Comparison of ENCODE assay signal across 24 cellular contexts in genomic region chr19:41019346-41019745, GRCh38. TPM values are rescaled to one million over a fixed set of nuclear protein-coding genes. Genes with fewer than 3 reads are reported as not detected.
A peak's percentile ranks its signal among the peaks of the same experiment; 100 is the strongest.
DNase-seq lines count a peak whose midpoint lies in the region; ATAC-seq and TF ChIP-seq lines count a peak whose summit lies in the region.
"Had no signal": no experiment of that assay in that cellular context is flagged by ENCODE, and none has a peak within 500 bp of the region (broad histone marks: within the 10 kb centered on the region; RNA-seq: fewer than 3 reads in every experiment).

No MANE protein-coding gene starts in this region.

- no peak overlapping the region for H3K4me3 Mint-ChIP-seq in activated CD8-positive, alpha-beta memory T cell treated with anti-CD3 and anti-CD28 coated beads, Interleukin-2, amount 10 ng/mL, durations not matched to agents 7 days and 5 days
- H3K4me3 Mint-ChIP-seq: CD14-positive monocyte; CD4-positive, alpha-beta T cell; CD8-positive, alpha-beta memory T cell; GM23338; HFFc6 had no signal

- no peaks in the 10 kb centered on the region for H3K36me3 Mint-ChIP-seq in activated CD8-positive, alpha-beta memory T cell treated with anti-CD3 and anti-CD28 coated beads, Interleukin-2, amount 10 ng/mL, durations not matched to agents 7 days and 5 days
- H3K36me3 Mint-ChIP-seq: CD14-positive monocyte had no signal

- H3K9me3 ChIP-seq in esophagus muscularis mucosa = no peaks in the 10 kb centered on the region
- no peaks in the 10 kb centered on the region for H3K9me3 ChIP-seq in osteoblast (ENCODE audit: low read depth, low read length)
- H3K9me3 ChIP-seq: BE2C; BLaER1 treated with 17β-estradiol and CSF1 and Interleukin-3, amounts not matched to agents 10 nM and 100 nM; HAP-1 had no signal

- 58% methylated on average over 5 of the region's 5 CpGs for WGBS in esophagus muscularis mucosa

- H2AFZ ChIP-seq in osteoblast (ENCODE audit: low read length) = no peak overlapping the region
- H2AFZ ChIP-seq: GM23338 had no signal

- H3K4me3 ChIP-seq in coronary artery (no peak overlapping the region), esophagus muscularis mucosa (no peak overlapping the region), osteoblast (ENCODE audit: insufficient read depth, low read length) (no peak overlapping the region)
- H3K4me3 ChIP-seq: BLaER1 treated with 17β-estradiol and CSF1 and Interleukin-3, amounts not matched to agents 10 nM and 100 nM; GM23338; HAP-1 had no signal

- H3K27me3 ChIP-seq in esophagus muscularis mucosa = peaks cover 0 to 37% (median 2%) of the 10 kb centered on the region in 4 donors
- no peaks in the 10 kb centered on the region for H3K27me3 ChIP-seq in osteoblast (ENCODE audit: insufficient read depth, low read length)
- H3K27me3 ChIP-seq: BLaER1 treated with 17β-estradiol and CSF1 and Interleukin-3, amounts not matched to agents 10 nM and 100 nM had no signal

- H3K27me3 Mint-ChIP-seq in activated CD8-positive, alpha-beta memory T cell treated with anti-CD3 and anti-CD28 coated beads, Interleukin-2, amount 10 ng/mL, durations not matched to agents 7 days and 5 days = peaks cover 16% of the 10 kb centered on the region

- H4K20me1 ChIP-seq in osteoblast (ENCODE audit: insufficient read depth, low read length) = no peaks in the 10 kb centered on the region
- H4K20me1 ChIP-seq: BLaER1 treated with 17β-estradiol and CSF1 and Interleukin-3, amounts not matched to agents 10 nM and 100 nM had no signal

- no peaks in the 10 kb centered on the region for H3K36me3 ChIP-seq in esophagus muscularis mucosa
- H3K36me3 ChIP-seq in osteoblast (ENCODE audit: insufficient read depth, low read length) = no peaks in the 10 kb centered on the region
- H3K36me3 ChIP-seq: BE2C; BLaER1 treated with 17β-estradiol and CSF1 and Interleukin-3, amounts not matched to agents 10 nM and 100 nM; HAP-1 had no signal

- TF ChIP-seq EP300 in esophagus muscularis mucosa (IDR thresholded peaks at IDR 0.05) = no peak

- peak; percentile 5 for DNase-seq in activated CD8-positive, alpha-beta memory T cell treated with anti-CD3 and anti-CD28 coated beads for 24 hours
- DNase-seq in activated CD8-positive, alpha-beta memory T cell treated with anti-CD3 and anti-CD28 coated beads, Interleukin-2, amount 10 ng/mL, durations not matched to agents 7 days and 5 days = no peak
- DNase-seq in coronary artery (ENCODE audit: low spot score) (peak; percentile 28), esophagus muscularis mucosa (ENCODE audit: extremely low spot score) (peak; percentile 80), osteoblast (ENCODE audit: insufficient read length, low spot score, missing footprints) (peak; percentile 2)
- DNase-seq in activated effector memory CD4-positive, alpha-beta T cell treated with anti-CD3 and anti-CD28 coated beads, Interleukin-2, amount 50 U/mL, for 16 hours = no peak
- DNase-seq: ACHN; AML-193; BE2C; CD4-positive, alpha-beta T cell; CD8-positive, alpha-beta memory T cell; DMS 273 treated with DMSO at 0.1 percent for 48 hours; DMS79 treated with DMSO at 0.1 percent for 48 hours; GF-D8; HFFc6 had no signal

- intact Hi-C loops in esophagus muscularis mucosa (cut with DNase I) = no loop called here

- no peak overlapping the region for H3K4me2 ChIP-seq in osteoblast (ENCODE audit: insufficient read depth, low read length)
- H3K4me2 ChIP-seq: BLaER1 treated with 17β-estradiol and CSF1 and Interleukin-3, amounts not matched to agents 10 nM and 100 nM; GM23338 had no signal

- no peak for TF ChIP-seq CTCF in coronary artery (IDR thresholded peaks at IDR 0.05)
- no peak for TF ChIP-seq CTCF in esophagus muscularis mucosa (IDR thresholded peaks at IDR 0.05)
- no peak for TF ChIP-seq CTCF in osteoblast (IDR thresholded peaks at IDR 0.05; ENCODE audit: extremely low read depth, low read depth, low read length)

- H3K4me1 ChIP-seq in esophagus muscularis mucosa (no peaks in the 10 kb centered on the region), osteoblast (ENCODE audit: insufficient read depth, low read length) (no peaks in the 10 kb centered on the region)
- H3K4me1 ChIP-seq: BE2C, HAP-1 had no signal

- no peak overlapping the region for H3K27ac Mint-ChIP-seq in activated CD8-positive, alpha-beta memory T cell treated with anti-CD3 and anti-CD28 coated beads, Interleukin-2, amount 10 ng/mL, durations not matched to agents 7 days and 5 days
- H3K27ac Mint-ChIP-seq: CD14-positive monocyte; CD4-positive, alpha-beta T cell; GM23338; HFFc6 had no signal

- H3K27ac ChIP-seq in coronary artery (no peak overlapping the region), esophagus muscularis mucosa (replicated peaks in 1 of 4) (no peak overlapping the region), osteoblast (ENCODE audit: low read depth, low read length) (no peak overlapping the region)
- H3K27ac ChIP-seq: 22Rv1; BLaER1 treated with 17β-estradiol and CSF1 and Interleukin-3, amounts not matched to agents 10 nM and 100 nM had no signal

- H3K4me1 Mint-ChIP-seq in activated CD8-positive, alpha-beta memory T cell treated with anti-CD3 and anti-CD28 coated beads, Interleukin-2, amount 10 ng/mL, durations not matched to agents 7 days and 5 days = peaks cover 3% of the 10 kb centered on the region
- H3K4me1 Mint-ChIP-seq: GM23338 had no signal

- no peak for TF ChIP-seq POLR2A in esophagus muscularis mucosa (IDR thresholded peaks at IDR 0.05; ENCODE audit: low read depth)

- CTCF ChIA-PET in activated CD8-positive, alpha-beta memory T cell treated with anti-CD3 and anti-CD28 coated beads, Interleukin-2, amount 10 ng/mL, durations not matched to agents 7 days and 5 days (lab: Charles Lee) = no interaction called here

- H3K79me2 ChIP-seq in osteoblast (ENCODE audit: insufficient read depth, low read length) = no peaks in the 10 kb centered on the region

- H3K9me3 Mint-ChIP-seq in activated CD8-positive, alpha-beta memory T cell treated with anti-CD3 and anti-CD28 coated beads, Interleukin-2, amount 10 ng/mL, durations not matched to agents 7 days and 5 days (ENCODE audit: low read depth) = no peaks in the 10 kb centered on the region
- H3K9me3 Mint-ChIP-seq: CD4-positive, alpha-beta T cell; CD8-positive, alpha-beta memory T cell; GM23338; HFFc6 had no signal

- ATAC-seq in activated CD8-positive, alpha-beta memory T cell treated with anti-CD3 and anti-CD28 coated beads, Interleukin-2, amount 10 ng/mL, durations not matched to agents 7 days and 5 days = no peak
- ATAC-seq in HG03460 (IDR thresholded peaks at IDR 0.05; ENCODE audit: unreplicated experiment) (no peak), HG03108 (IDR thresholded peaks at IDR 0.05; ENCODE audit: unreplicated experiment) (no peak)
- ATAC-seq: GM23338 had no signal

RNA-seq across cellular contexts. Expression of gene CYP2B6, which starts 28.3 kb away (rescaled TPM):
- not detected for total RNA-seq in activated CD8-positive, alpha-beta memory T cell treated with anti-CD3 and anti-CD28 coated beads, Interleukin-2, amount 10 ng/mL, durations not matched to agents 7 days and 5 days
- total RNA-seq in esophagus muscularis mucosa (not detected), osteoblast (not detected in 2 replicates)
- total RNA-seq: CD4-positive, alpha-beta T cell; CD8-positive, alpha-beta memory T cell; Daoy; G401; HFFc6 had no signal

Comparison
In these comparisons a context has a peak if more than half of its experiments do, and no peak if none do; other contexts are left out.
1. DNase-seq: peak in activated CD8-positive, alpha-beta memory T cell treated with anti-CD3 and anti-CD28 coated beads for 24 hours (single experiment), coronary artery (single experiment), esophagus muscularis mucosa (single experiment) and osteoblast (single experiment); none in activated CD8-positive, alpha-beta memory T cell treated with anti-CD3 and anti-CD28 coated beads, Interleukin-2, amount 10 ng/mL, durations not matched to agents 7 days and 5 days (single experiment) and activated effector memory CD4-positive, alpha-beta T cell treated with anti-CD3 and anti-CD28 coated beads, Interleukin-2, amount 50 U/mL, for 16 hours (single experiment).